Comparison of ENCODE assay signal across 9 cellular contexts in genomic region chr17:40560592-40561293, GRCh38. TPM values are rescaled to one million over a fixed set of nuclear protein-coding genes. Genes with fewer than 3 reads are reported as not detected.
DNase-seq lines count a peak whose midpoint lies in the region; ATAC-seq and TF ChIP-seq lines count a peak whose summit lies in the region.
"Had no signal": no experiment of that assay in that cellular context is flagged by ENCODE, and none has a peak within 500 bp of the region (broad histone marks: within the 10 kb centered on the region; RNA-seq: fewer than 3 reads in every experiment).

No MANE protein-coding gene starts in this region.

- no peaks in the 10 kb centered on the region for H3K36me3 ChIP-seq in mucosa of stomach (ENCODE audit: control insufficient read depth, insufficient read depth, low read length)
- H3K36me3 ChIP-seq in thymus (ENCODE audit: control insufficient read depth, insufficient read depth), result no peaks in the 10 kb centered on the region

- peak overlapping the region; percentile 19 for H3K9ac ChIP-seq in mucosa of stomach (ENCODE audit: low read length)

- no peak for TF ChIP-seq CTCF in omental fat pad (IDR thresholded peaks at IDR 0.05)

- 45% methylated on average over 24 of the region's 24 CpGs for WGBS in thymus

- ATAC-seq in GM18907 (IDR thresholded peaks at IDR 0.05; ENCODE audit: unreplicated experiment) (peak; percentile 47), HG03097 (IDR thresholded peaks at IDR 0.05; ENCODE audit: low FRiP score, unreplicated experiment) (peak; percentile 46), omental fat pad (ENCODE audit: low FRiP score) (no peak)

- H3K4me1 ChIP-seq in mucosa of stomach (ENCODE audit: control insufficient read depth, insufficient read depth, low read length) (peaks cover 11% of the 10 kb centered on the region), thymus (ENCODE audit: control insufficient read depth, insufficient read depth, low read length) (peaks cover 42% of the 10 kb centered on the region)

- H3K9me3 ChIP-seq in mucosa of stomach (ENCODE audit: control insufficient read depth, low read length) (no peaks in the 10 kb centered on the region), thymus (ENCODE audit: control insufficient read depth) (no peaks in the 10 kb centered on the region)

- peak overlapping the region; percentile 57 for H3K27ac ChIP-seq in angular gyrus (ENCODE audit: low read depth, low read length)
- H3K27ac ChIP-seq in thymus (ENCODE audit: low read depth), result peak overlapping the region; percentile 94

- peak; percentile 60 for DNase-seq in T follicular helper cell (ENCODE audit: low read depth)
- no peak for DNase-seq in KG1 (lab: John Stamatoyannopoulos, UW)
- no peak for DNase-seq in omental fat pad (ENCODE audit: low spot score)

- no peaks in the 10 kb centered on the region for H3K27me3 ChIP-seq in mucosa of stomach (ENCODE audit: control insufficient read depth, insufficient read depth, low read length)
- H3K27me3 ChIP-seq in thymus (ENCODE audit: control insufficient read depth, insufficient read depth), result no peaks in the 10 kb centered on the region

- no peak overlapping the region for H3K4me3 ChIP-seq in mucosa of stomach (ENCODE audit: low read length)
- peak overlapping the region; percentile 28 for H3K4me3 ChIP-seq in thymus (ENCODE audit: low read length)

RNA-seq across cellular contexts. Expression of gene CCR7, which starts 4.5 kb away (rescaled TPM):
- 102 TPM for polyA plus RNA-seq in thymus
- 1 to 10 TPM in 1 of 4 donors, under 1 TPM in 1, not detected in 2; 0.37 to 1.9 TPM for total RNA-seq in omental fat pad

RNA-seq across cellular contexts. Expression of gene TNS4, which starts 59.3 kb away (rescaled TPM):
- polyA plus RNA-seq in thymus, result 24.8 TPM
- total RNA-seq in omental fat pad, result 1 to 10 TPM in 2 of 4 donors, not detected in 2; 1.8 to 2.1 TPM
- total RNA-seq: dermis microvascular lymphatic vessel endothelial cell had no signal
